In the genomic region with DNA sequence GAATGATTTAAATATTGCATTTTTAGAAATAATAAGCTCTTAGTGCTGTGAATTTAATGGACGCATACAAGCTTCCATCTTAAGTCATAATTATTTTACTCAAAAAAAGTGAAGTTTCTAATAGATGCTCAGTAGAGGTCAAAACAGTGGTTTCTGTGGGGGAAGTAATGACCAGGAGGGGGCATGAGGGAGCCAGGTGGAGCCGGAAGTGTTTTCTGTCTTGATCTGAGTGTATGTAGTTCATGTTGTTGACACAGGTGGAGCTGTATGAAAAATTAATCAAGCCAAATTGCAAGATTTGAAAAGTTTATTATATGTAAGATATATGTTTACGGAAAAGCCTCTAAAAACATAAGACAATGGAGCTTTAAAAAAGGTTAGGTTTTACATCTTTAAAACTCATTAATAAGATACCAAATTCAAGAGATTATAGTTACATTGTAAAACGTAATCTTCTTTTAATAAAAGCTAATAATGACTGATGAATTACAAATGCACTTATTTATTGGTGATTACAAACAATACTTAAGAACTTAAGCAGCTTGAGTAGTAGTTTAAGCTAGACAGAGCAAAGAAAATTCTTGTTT, we compare ENCODE assay signal across 9 cellular contexts.
A peak's percentile ranks its signal among the peaks of the same experiment; 100 is the strongest.
DNase-seq lines count a peak whose midpoint lies in the region; ATAC-seq and TF ChIP-seq lines count a peak whose summit lies in the region.
"Had no signal": no experiment of that assay in that cellular context is flagged by ENCODE, and none has a peak within 500 bp of the region (broad histone marks: within the 10 kb centered on the region; RNA-seq: fewer than 3 reads in every experiment).

No MANE protein-coding gene starts in this region.

- H3K36me3 ChIP-seq in SK-N-SH (replicated peaks in 1 of 2; ENCODE audit: control insufficient read depth in 1 of 2, insufficient read depth in 2 of 2, low read length in 1 of 2): no peaks in the 10 kb centered on the region
- peaks cover 4% of the 10 kb centered on the region for H3K36me3 ChIP-seq in adipocyte (ENCODE audit: control insufficient read depth, insufficient read depth, low read length, severe bottlenecking)
- no peaks in the 10 kb centered on the region for H3K36me3 ChIP-seq in left lung
- H3K36me3 ChIP-seq: ovary had no signal

- H3K4me3 ChIP-seq in SK-N-SH (ENCODE audit: low read depth in 2 of 2, low read length in 1 of 2): no peak overlapping the region
- H3K4me3 ChIP-seq in adipocyte (ENCODE audit: low read length): no peak overlapping the region
- H3K4me3 ChIP-seq in left lung: no peak overlapping the region
- H3K4me3 ChIP-seq: ovary had no signal

- ATAC-seq in GM21717 (IDR thresholded peaks at IDR 0.05; ENCODE audit: unreplicated experiment) (peak; percentile 99), left lung (peak; percentile 88)
- peak; percentile 80 for ATAC-seq in stimulated activated effector memory CD8-positive, alpha-beta T cell treated with anti-CD3 and anti-CD28 coated beads, Interleukin-12 subunit alpha, Interleukin-12 subunit beta, amount 100 ng/mL, for 72 hours

- H3K27ac ChIP-seq in SK-N-SH (ENCODE audit: low read depth in 2 of 2, low read length in 1 of 2) (no peak overlapping the region), left lung (no peak overlapping the region)
- H3K27ac ChIP-seq: ovary had no signal

- DNase-seq in NCI-H1436 (lab: John Stamatoyannopoulos, UW) (peak; percentile 12), NCI-H1436 treated with DMSO at 0.1 percent for 48 hours (lab: John Stamatoyannopoulos, UW) (no peak), HUDEP-2 (lab: John Stamatoyannopoulos, UW; ENCODE audit: unreplicated experiment in 76 of 76) (peak in 67 of 76 experiments; percentile 9 to 84 (median 54)), SK-N-SH (peak; percentile 63), adipocyte (ENCODE audit: low read depth) (peak; percentile 33), left lung (no peak)
- DNase-seq in stimulated activated effector memory CD8-positive, alpha-beta T cell treated with anti-CD3 and anti-CD28 coated beads, Interleukin-12 subunit alpha, Interleukin-12 subunit beta, amount 100 ng/mL, for 72 hours (ENCODE audit: low spot score in 2 of 2): peak in 1 of 2 donors; percentile 14

- H3K36me3 Mint-ChIP-seq in stimulated activated effector memory CD8-positive, alpha-beta T cell treated with anti-CD3 and anti-CD28 coated beads, Interleukin-12 subunit alpha, Interleukin-12 subunit beta, amount 100 ng/mL, for 72 hours: peaks cover 6% of the 10 kb centered on the region

- H4K20me1 ChIP-seq in SK-N-SH (ENCODE audit: insufficient read depth): no peaks in the 10 kb centered on the region

- no peak overlapping the region for H3K4me3 Mint-ChIP-seq in stimulated activated effector memory CD8-positive, alpha-beta T cell treated with anti-CD3 and anti-CD28 coated beads, Interleukin-12 subunit alpha, Interleukin-12 subunit beta, amount 100 ng/mL, for 72 hours

- POLR2A ChIA-PET in SK-N-SH (lab: Yijun Ruan, JAX): no interaction called here

- 58% methylated on average over 4 of the region's 4 CpGs for WGBS in SK-N-SH (ENCODE audit: low lambda C conversion rate)

- TF ChIP-seq RAD21 in SK-N-SH (IDR thresholded peaks at IDR 0.05; ENCODE audit: low read length): peak; percentile 48

- intact Hi-C loops in left lung (cut with DNase I): loop anchor here in 1 of 2 donors (5.0 kb wide), 1 partner anchor 72 kb away; no protein-coding TSS in a partner anchor

- TF ChIP-seq EP300 in SK-N-SH (IDR thresholded peaks at IDR 0.05; ENCODE audit: borderline replicate concordance in 1 of 2, low read depth in 1 of 2, low read length in 1 of 2): no peak

- H3K4me2 ChIP-seq in SK-N-SH: no peak overlapping the region

- no peaks in the 10 kb centered on the region for H3F3A ChIP-seq in SK-N-SH (replicated peaks; ENCODE audit: insufficient read depth)

- H3K9me3 ChIP-seq in SK-N-SH: no peaks in the 10 kb centered on the region
- H3K9me3 ChIP-seq in adipocyte (ENCODE audit: control insufficient read depth, low read length): no peaks in the 10 kb centered on the region
- no peaks in the 10 kb centered on the region for H3K9me3 ChIP-seq in left lung
- H3K9me3 ChIP-seq: ovary had no signal

- no peak overlapping the region for H3K27ac Mint-ChIP-seq in stimulated activated effector memory CD8-positive, alpha-beta T cell treated with anti-CD3 and anti-CD28 coated beads, Interleukin-12 subunit alpha, Interleukin-12 subunit beta, amount 100 ng/mL, for 72 hours

- H3K9me2 ChIP-seq in SK-N-SH: no peaks in the 10 kb centered on the region

- TF ChIP-seq CTCF in SK-N-SH (IDR thresholded peaks at IDR 0.05): peak; percentile 65
- TF ChIP-seq CTCF in left lung (IDR thresholded peaks at IDR 0.05): peak; percentile 58 to 60

- H2AFZ ChIP-seq in SK-N-SH (ENCODE audit: low read depth): no peak overlapping the region

- H3K27me3 ChIP-seq in SK-N-SH (ENCODE audit: insufficient read depth) (no peaks in the 10 kb centered on the region), adipocyte (replicated peaks; ENCODE audit: control insufficient read depth, insufficient read depth, low read length) (no peaks in the 10 kb centered on the region), left lung (no peaks in the 10 kb centered on the region)
- H3K27me3 ChIP-seq: ovary had no signal

- H3K9me3 Mint-ChIP-seq in stimulated activated effector memory CD8-positive, alpha-beta T cell treated with anti-CD3 and anti-CD28 coated beads, Interleukin-12 subunit alpha, Interleukin-12 subunit beta, amount 100 ng/mL, for 72 hours: no peaks in the 10 kb centered on the region

- H3K79me2 ChIP-seq in SK-N-SH (ENCODE audit: insufficient read depth): no peaks in the 10 kb centered on the region

- peaks cover 12% of the 10 kb centered on the region for H3K4me1 Mint-ChIP-seq in stimulated activated effector memory CD8-positive, alpha-beta T cell treated with anti-CD3 and anti-CD28 coated beads, Interleukin-12 subunit alpha, Interleukin-12 subunit beta, amount 100 ng/mL, for 72 hours

- H3K4me1 ChIP-seq in SK-N-SH (ENCODE audit: control insufficient read depth in 1 of 2, insufficient read depth in 2 of 2, low read depth in 1 of 2, low read length in 1 of 2): no peaks in the 10 kb centered on the region
- H3K4me1 ChIP-seq in adipocyte (ENCODE audit: control insufficient read depth, insufficient read depth, low read length): peaks cover 6% of the 10 kb centered on the region
- H3K4me1 ChIP-seq in left lung: no peaks in the 10 kb centered on the region

- CTCF ChIA-PET in SK-N-SH (lab: Yijun Ruan, JAX): interaction anchor here (0.6 to 3.7 kb wide), 20 partner anchors 8 to 402 kb away, joined by 3 to 36 read pairs (median 4); a partner anchor contains a TSS

- no peak overlapping the region for H3K9ac ChIP-seq in SK-N-SH
- H3K9ac ChIP-seq in adipocyte (ENCODE audit: low read length): no peak overlapping the region

TF ChIP-seq in SK-N-SH, 30 proteins besides CTCF, POLR2A, EP300 and RAD21:
- TF ChIP-seq FOXJ3 (CRISPR knock-in tag; IDR thresholded peaks at IDR 0.05) (no peak), SMC3 (IDR thresholded peaks at IDR 0.05; ENCODE audit: low read depth, low read length) (peak; percentile 38)

Comparison
In these comparisons a context has a peak if more than half of its experiments do, and no peak if none do; other contexts are left out.
1. DNase-seq: peak in NCI-H1436 (single experiment), HUDEP-2 (67 of 76), SK-N-SH (single experiment) and adipocyte (single experiment); none in NCI-H1436 treated with DMSO at 0.1 percent for 48 hours (single experiment) and left lung (0 of 2).
2. Peak in every context shown above with its lines, with median percentiles within 50 percentile points of each other: ATAC-seq.